ENCODE assay signal across 2 cellular contexts in genomic region chr1:148724872-148725271, GRCh38. TPM values are rescaled to one million over a fixed set of nuclear protein-coding genes. Genes with fewer than 3 reads are reported as not detected.
"Had no signal": no experiment of that assay in that cellular context is flagged by ENCODE, and none has a peak within 500 bp of the region (broad histone marks: within the 10 kb centered on the region; RNA-seq: fewer than 3 reads in every experiment).

No MANE protein-coding gene starts in this region.

RNA-seq across cellular contexts. Expression of gene NUDT4B, which starts 23.7 kb away (rescaled TPM):
- total RNA-seq: endothelial cell of umbilical vein, left ventricle myocardium inferior had no signal
